In the genomic region with DNA sequence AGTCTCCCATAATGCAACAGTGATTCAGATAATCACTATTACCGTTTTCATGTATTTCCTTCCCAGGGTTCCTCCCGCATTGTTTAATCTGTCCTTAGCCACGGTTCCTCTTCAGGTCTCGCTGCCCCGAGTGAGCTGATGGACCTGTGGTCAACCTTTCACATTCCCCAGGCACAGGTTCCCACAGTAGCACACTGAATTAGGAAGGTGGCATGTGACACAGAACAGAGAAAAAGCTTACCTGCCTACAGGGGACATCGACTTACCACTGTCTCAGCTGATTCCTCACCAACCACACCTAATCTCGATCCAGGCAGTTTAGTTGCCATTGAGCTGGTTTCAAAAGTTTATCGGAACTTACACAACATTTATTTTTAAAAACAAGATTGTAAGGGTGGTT, we compare ENCODE assay signal across 16 cellular contexts.
DNase-seq lines count a peak whose midpoint lies in the region; ATAC-seq and TF ChIP-seq lines count a peak whose summit lies in the region.
"Had no signal": no experiment of that assay in that cellular context is flagged by ENCODE, and none has a peak within 500 bp of the region (broad histone marks: within the 10 kb centered on the region; RNA-seq: fewer than 3 reads in every experiment).

No MANE protein-coding gene starts in this region.

- CTCF ChIA-PET in PC-9 (lab: Charles Lee), result interaction anchor here (1.0 kb wide), 1 partner anchor 19 kb away, joined by 3 read pairs; no protein-coding TSS in a partner anchor

- no peak for TF ChIP-seq EP300 in upper lobe of left lung (IDR thresholded peaks at IDR 0.05)

- no peaks in the 10 kb centered on the region for H4K20me1 ChIP-seq in PC-9 (ENCODE audit: insufficient read depth)

- intact Hi-C loops in PC-9 (cut with micrococcal nuclease; ENCODE audit: unreplicated experiment) (loop anchor here (1.0 to 2.0 kb wide), 3 partner anchors 19 to 41 kb away; no protein-coding TSS in a partner anchor), lower lobe of right lung (cut with DNase I) (no loop called here), left ventricle myocardium inferior (cut with micrococcal nuclease) (no loop called here)

- no peak for TF ChIP-seq POLR2A in upper lobe of left lung (IDR thresholded peaks at IDR 0.05)

- H3K9me2 ChIP-seq in PC-9 (ENCODE audit: insufficient read depth), result no peaks in the 10 kb centered on the region

- H3K36me3 ChIP-seq in PC-9 (ENCODE audit: low read depth) (no peaks in the 10 kb centered on the region), lower lobe of right lung (no peaks in the 10 kb centered on the region), left ventricle myocardium inferior (no peaks in the 10 kb centered on the region), upper lobe of left lung (no peaks in the 10 kb centered on the region)
- H3K36me3 ChIP-seq: cardiac muscle cell had no signal

- H3K27me3 ChIP-seq in PC-9 (ENCODE audit: insufficient read depth, low read depth), result no peaks in the 10 kb centered on the region
- no peaks in the 10 kb centered on the region for H3K27me3 ChIP-seq in lower lobe of right lung (ENCODE audit: low read depth)
- H3K27me3 ChIP-seq in left ventricle myocardium inferior (ENCODE audit: low read depth), result no peaks in the 10 kb centered on the region
- H3K27me3 ChIP-seq in upper lobe of left lung, result no peaks in the 10 kb centered on the region
- H3K27me3 ChIP-seq: cardiac muscle cell had no signal

- H3K9me3 ChIP-seq in PC-9 (ENCODE audit: insufficient read depth, low read depth) (no peaks in the 10 kb centered on the region), lower lobe of right lung (no peaks in the 10 kb centered on the region), left ventricle myocardium inferior (replicated peaks) (no peaks in the 10 kb centered on the region), upper lobe of left lung (no peaks in the 10 kb centered on the region)

- H3K27ac ChIP-seq in PC-9, result peak overlapping the region; percentile 65
- no peak overlapping the region for H3K27ac ChIP-seq in lower lobe of right lung
- no peak overlapping the region for H3K27ac ChIP-seq in left ventricle myocardium inferior (replicated peaks)
- H3K27ac ChIP-seq in upper lobe of left lung, result no peak overlapping the region
- H3K27ac ChIP-seq: cardiac muscle cell had no signal

- ATAC-seq in lower lobe of right lung (peak; percentile 20 to 25), upper lobe of left lung (ENCODE audit: low FRiP score in 2 of 2) (no peak), GM21529 (IDR thresholded peaks at IDR 0.05; ENCODE audit: unreplicated experiment) (no peak)

- H3K4me3 ChIP-seq in PC-9 (peak overlapping the region; percentile 27; the same call in 1 of the 2 replicates), lower lobe of right lung (no peak overlapping the region), left ventricle myocardium inferior (no peak overlapping the region), upper lobe of left lung (no peak overlapping the region)
- H3K4me3 ChIP-seq: cardiac muscle cell had no signal

- H3K4me2 ChIP-seq in PC-9, result peak overlapping the region; percentile 64

- peak overlapping the region; percentile 68 for H2AFZ ChIP-seq in PC-9

- TSS peak; percentile 92 for BruUV-seq in PC-9 (replicated peaks; lab: Mats Ljungman, UMichigan)

- no peak for TF ChIP-seq CTCF in PC-9 (conservative IDR thresholded peaks at IDR 0.05)
- TF ChIP-seq CTCF in lower lobe of right lung (IDR thresholded peaks at IDR 0.05), result no peak
- TF ChIP-seq CTCF in left ventricle myocardium inferior (IDR thresholded peaks at IDR 0.05; ENCODE audit: borderline replicate concordance), result no peak
- TF ChIP-seq CTCF in upper lobe of left lung (IDR thresholded peaks at IDR 0.05), result no peak

- 68 to 76% methylated on average over 8 of the region's 8 CpGs for WGBS in upper lobe of left lung, 2 donors

- POLR2A ChIA-PET in PC-9 (lab: Charles Lee; ENCODE audit: unreplicated experiment), result no interaction called here

- peak; percentile 32 for DNase-seq in H4 (ENCODE audit: low spot score)
- peak; percentile 28 to 67 for DNase-seq in PC-9
- DNase-seq in cerebellum (ENCODE audit: low spot score), result peak; percentile 35
- DNase-seq in lower lobe of right lung, result no peak
- DNase-seq in left ventricle myocardium inferior, result no peak
- no peak for DNase-seq in upper lobe of left lung
- no peak for DNase-seq in RKO (ENCODE audit: low spot score)
- DNase-seq: activated CD4-positive, alpha-beta T cell treated with anti-CD3 and anti-CD28 coated beads for 48 hours; NCI-H1105 treated with DMSO at 0.1 percent for 48 hours; NCI-H2107; NCI-H526 treated with DMSO at 0.1 percent for 48 hours; stimulated activated CD4-positive, alpha-beta T cell treated with anti-CD3 and anti-CD28 coated beads, Interleukin-1b, Interleukin-23, amount 100 ng/mL, for 48 hours; stimulated activated naive CD4-positive, alpha-beta T cell; T-helper 9 cell had no signal

- H3K79me2 ChIP-seq in PC-9 (ENCODE audit: low read depth), result no peaks in the 10 kb centered on the region

- H3F3A ChIP-seq in PC-9 (ENCODE audit: insufficient read depth, low read depth), result peaks cover 14% of the 10 kb centered on the region; the same call in 1 of the 2 replicates

- H3K4me1 ChIP-seq in PC-9 (replicated peaks; ENCODE audit: insufficient read depth), result peaks cover 15% of the 10 kb centered on the region
- no peaks in the 10 kb centered on the region for H3K4me1 ChIP-seq in lower lobe of right lung
- H3K4me1 ChIP-seq in left ventricle myocardium inferior, result peaks cover 4% of the 10 kb centered on the region
- no peaks in the 10 kb centered on the region for H3K4me1 ChIP-seq in upper lobe of left lung

Comparison
In these comparisons a context has a peak if more than half of its experiments do, and no peak if none do; other contexts are left out.
1. DNase-seq: peak in H4 (single experiment), PC-9 (2 of 2) and cerebellum (single experiment); none in lower lobe of right lung (single experiment), left ventricle myocardium inferior (single experiment), upper lobe of left lung (0 of 2) and RKO (single experiment).
2. ATAC-seq: peak in lower lobe of right lung (2 of 2); none in upper lobe of left lung (0 of 2) and GM21529 (single experiment).